In the genomic region with DNA sequence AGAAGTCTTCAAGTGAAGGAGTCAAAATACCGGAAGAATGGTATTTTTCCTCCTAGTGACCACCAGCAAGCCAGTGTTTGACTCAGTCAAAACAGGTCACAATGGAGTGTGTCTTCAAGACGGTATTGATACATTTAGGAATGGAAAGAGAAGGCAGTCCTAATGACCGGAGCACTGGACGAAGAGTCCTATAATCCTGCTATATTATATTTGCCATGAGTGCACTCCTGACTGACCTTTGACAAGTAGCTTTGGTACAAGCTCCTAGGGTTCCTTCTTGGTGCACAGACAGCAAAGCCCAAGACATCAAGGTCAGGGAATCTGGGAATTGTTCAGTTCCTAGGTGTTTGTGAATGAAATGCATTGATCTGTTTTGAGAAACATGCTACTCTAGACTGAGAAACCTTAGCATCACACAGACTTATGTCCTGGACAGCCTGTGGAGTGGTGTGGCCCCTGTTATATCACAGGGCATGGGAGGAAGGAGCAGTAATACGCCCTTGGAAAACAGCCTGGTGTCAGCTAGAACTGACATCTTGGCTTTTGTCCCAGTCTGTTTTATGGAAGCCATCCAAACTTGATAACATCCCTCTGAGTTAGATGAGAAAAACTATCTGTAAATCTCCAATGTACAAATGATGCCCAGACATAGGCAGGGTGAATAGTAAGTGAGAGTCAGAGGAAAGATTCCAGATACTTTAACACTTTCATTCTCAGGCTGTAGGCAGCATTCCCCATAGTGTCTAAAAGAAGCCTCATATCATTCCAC, we compare ENCODE assay signal across 12 cellular contexts. TPM values are rescaled to one million over a fixed set of nuclear protein-coding genes. Genes with fewer than 3 reads are reported as not detected.
DNase-seq lines count a peak whose midpoint lies in the region; ATAC-seq and TF ChIP-seq lines count a peak whose summit lies in the region.
"Had no signal": no experiment of that assay in that cellular context is flagged by ENCODE, and none has a peak within 500 bp of the region (broad histone marks: within the 10 kb centered on the region; RNA-seq: fewer than 3 reads in every experiment).

No MANE protein-coding gene starts in this region.

- no peaks in the 10 kb centered on the region for H3K9me3 ChIP-seq in right atrium auricular region
- no peaks in the 10 kb centered on the region for H3K9me3 ChIP-seq in testis
- H3K9me3 ChIP-seq: ovary had no signal

- H3K27ac ChIP-seq in right atrium auricular region (no peak overlapping the region), testis (no peak overlapping the region)
- H3K27ac ChIP-seq: ovary had no signal

- intact Hi-C loops in Right ventricle myocardium superior (cut with DNase I): no loop called here
- intact Hi-C loops in left ventricle myocardium superior (cut with micrococcal nuclease): no loop called here
- intact Hi-C loops in testis (cut with DNase I; ENCODE audit: low total_unique reads): no loop called here

- H3K4me1 ChIP-seq in right atrium auricular region (peaks cover 0 to 14% of the 10 kb centered on the region in 2 donors), testis (peaks cover 6% of the 10 kb centered on the region)

- H3K27me3 ChIP-seq in right atrium auricular region: no peaks in the 10 kb centered on the region
- H3K27me3 ChIP-seq in testis: no peaks in the 10 kb centered on the region
- H3K27me3 ChIP-seq: ovary had no signal

- 65 to 81% methylated on average over 5 of the region's 5 CpGs for WGBS in testis, 2 donors

- TF ChIP-seq POLR2A in testis (IDR thresholded peaks at IDR 0.05): no peak

- TF ChIP-seq CTCF in right atrium auricular region (IDR thresholded peaks at IDR 0.05) (no peak), testis (IDR thresholded peaks at IDR 0.05) (no peak)

- ATAC-seq in Right ventricle myocardium superior (ENCODE audit: poor library complexity) (peak; percentile 39), left ventricle myocardium superior (peak; percentile 56)

- DNase-seq in Right ventricle myocardium superior (no peak), right atrium auricular region (ENCODE audit: low spot score) (no peak), RPMI8226 (peak; percentile 9), left ventricle myocardium superior (no peak), testis (peak; percentile 66), NCI-H187 (lab: John Stamatoyannopoulos, UW) (no peak), inferior parietal cortex (ENCODE audit: extremely low spot score) (no peak)
- no peak for DNase-seq in stimulated activated CD4-positive, alpha-beta T cell treated with anti-CD3 and anti-CD28 coated beads, Interleukin-15, amount 100 ng/mL, for 24 hours
- DNase-seq: OCI-M1, ovary had no signal

- H3K36me3 ChIP-seq in right atrium auricular region: no peaks in the 10 kb centered on the region
- H3K36me3 ChIP-seq in testis (ENCODE audit: low read depth, missing control alignments): no peaks in the 10 kb centered on the region
- H3K36me3 ChIP-seq: ovary had no signal

- H3K4me3 ChIP-seq in right atrium auricular region (no peak overlapping the region), testis (no peak overlapping the region)
- H3K4me3 ChIP-seq: ovary had no signal

RNA-seq across cellular contexts. Expression of gene NOX3, which starts 18.5 kb away (rescaled TPM):
- total RNA-seq in Right ventricle myocardium superior (not detected), right atrium auricular region (not detected), left ventricle myocardium superior (not detected), testis (not detected)
- not detected for polyA plus RNA-seq in testis (ENCODE audit: insufficient read depth, low read depth, low replicate concordance)
- total RNA-seq: H1, ovary, temporal lobe had no signal
- polyA plus RNA-seq: H1, ovary had no signal

Comparison
In these comparisons a context has a peak if more than half of its experiments do, and no peak if none do; other contexts are left out.
1. DNase-seq: peak in RPMI8226 (single experiment) and testis (single experiment); none in Right ventricle myocardium superior (single experiment), right atrium auricular region (single experiment), left ventricle myocardium superior (single experiment), NCI-H187 (0 of 2), stimulated activated CD4-positive, alpha-beta T cell treated with anti-CD3 and anti-CD28 coated beads, Interleukin-15, amount 100 ng/mL, for 24 hours (single experiment) and inferior parietal cortex (single experiment).